15 cellular contexts compared by ENCODE assay signal in the genomic region with DNA sequence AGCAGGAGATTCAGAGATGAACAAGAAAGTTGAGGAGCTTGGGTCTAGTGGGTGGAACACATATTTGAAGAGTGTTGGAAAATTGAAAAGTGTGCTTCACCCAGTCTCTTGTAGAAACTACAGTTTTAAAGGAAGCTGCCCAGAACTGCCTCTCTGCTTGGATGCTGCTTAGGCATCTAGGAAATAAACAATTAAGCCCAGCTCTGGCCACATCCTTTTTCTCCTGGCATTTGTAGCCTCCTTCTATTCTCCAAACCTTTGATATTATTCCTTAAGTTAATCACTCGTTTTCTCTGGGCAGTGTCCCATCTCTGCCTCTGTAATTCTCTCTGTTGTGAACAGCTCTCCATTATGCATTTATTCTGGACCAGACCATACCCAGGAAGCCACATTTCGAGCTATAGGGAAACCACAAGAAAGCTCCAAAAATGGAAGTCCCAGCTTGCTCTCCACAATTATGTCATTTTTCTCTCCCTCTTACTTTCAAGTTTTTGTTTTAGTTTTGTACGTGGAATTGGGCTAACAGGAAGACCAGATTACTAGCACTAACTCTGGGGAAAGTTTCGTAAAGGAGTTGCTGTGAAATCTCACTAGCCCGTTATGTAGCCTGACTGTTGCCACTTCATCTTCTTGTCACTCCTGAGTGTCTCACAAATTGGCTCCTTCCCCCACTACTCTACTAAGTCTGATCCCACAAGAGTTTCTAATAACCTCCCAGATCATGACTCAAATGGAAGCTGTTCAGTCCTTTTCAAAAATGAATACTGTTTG.
A peak's percentile ranks its signal among the peaks of the same experiment; 100 is the strongest.
DNase-seq lines count a peak whose midpoint lies in the region; ATAC-seq and TF ChIP-seq lines count a peak whose summit lies in the region.
"Had no signal": no experiment of that assay in that cellular context is flagged by ENCODE, and none has a peak within 500 bp of the region (broad histone marks: within the 10 kb centered on the region; RNA-seq: fewer than 3 reads in every experiment).

No MANE protein-coding gene starts in this region.

- ATAC-seq in GM21360 (IDR thresholded peaks at IDR 0.05; ENCODE audit: unreplicated experiment) = peak; percentile 67
- peak; percentile 46 for ATAC-seq in HG03196 (IDR thresholded peaks at IDR 0.05; ENCODE audit: unreplicated experiment)
- ATAC-seq in HG03378 (IDR thresholded peaks at IDR 0.05; ENCODE audit: unreplicated experiment) = no peak
- ATAC-seq: left lung had no signal

- no peak for TF ChIP-seq CTCF in GM10266 (IDR thresholded peaks at IDR 0.05; ENCODE audit: control insufficient read depth, insufficient read depth, low read depth, missing control alignments)

- DNase-seq in GM10266 (ENCODE audit: extremely low spot score) = peak; percentile 31
- DNase-seq in astrocyte of the hippocampus (ENCODE audit: low read depth, low spot score) = peak; percentile 36
- DNase-seq in NCI-H1105 (lab: John Stamatoyannopoulos, UW) = no peak
- DNase-seq in NCI-H187 (lab: John Stamatoyannopoulos, UW) = no peak
- DNase-seq in CD1c-positive myeloid dendritic cell (ENCODE audit: extremely low spot score) = no peak
- DNase-seq: activated CD4-positive, alpha-beta memory T cell treated with anti-CD3 and anti-CD28 coated beads, Interleukin-2, amount 10 ng/mL, durations not matched to agents 7 days and 5 days; H7; hippocampal formation; left lung; NCI-H69; sigmoid colon; T-helper 9 cell had no signal

Comparison
In these comparisons a context has a peak if more than half of its experiments do, and no peak if none do; other contexts are left out.
1. DNase-seq: peak in GM10266 (single experiment) and astrocyte of the hippocampus (single experiment); none in NCI-H1105 (single experiment), NCI-H187 (0 of 2) and CD1c-positive myeloid dendritic cell (single experiment).